In genomic region chr17:40520991-40521453, GRCh38 we compare ENCODE assay signal across 18 cellular contexts. TPM values are rescaled to one million over a fixed set of nuclear protein-coding genes. Genes with fewer than 3 reads are reported as not detected.
DNase-seq lines count a peak whose midpoint lies in the region; ATAC-seq, FAIRE-seq and TF ChIP-seq lines count a peak whose summit lies in the region.
"Had no signal": no experiment of that assay in that cellular context is flagged by ENCODE, and none has a peak within 500 bp of the region (broad histone marks: within the 10 kb centered on the region; RNA-seq: fewer than 3 reads in every experiment).

No MANE protein-coding gene starts in this region.

- peaks cover 11% of the 10 kb centered on the region for H3K27me3 Mint-ChIP-seq in GM23338 (ENCODE audit: insufficient read depth, low read depth, poor library complexity)
- no peaks in the 10 kb centered on the region for H3K27me3 Mint-ChIP-seq in MCF 10A (ENCODE audit: insufficient read depth, unreplicated experiment)

- peaks cover 5% of the 10 kb centered on the region; the same call in 1 of the 3 replicates for H3K36me3 Mint-ChIP-seq in GM23338 (ENCODE audit: low read depth)
- peaks cover 12% of the 10 kb centered on the region for H3K36me3 Mint-ChIP-seq in MCF 10A (ENCODE audit: insufficient read depth, unreplicated experiment)

- ATAC-seq in A549 (no peak), GM23338 (no peak), GM19455 (IDR thresholded peaks at IDR 0.05; ENCODE audit: unreplicated experiment) (no peak)
- ATAC-seq: left ventricle myocardium superior, natural killer cell had no signal

- no peak overlapping the region for H3K4ac ChIP-seq in neuronal stem cell (ENCODE audit: low read length)

- H2AFZ ChIP-seq in GM23338, result peak overlapping the region; percentile 78
- no peak overlapping the region for H2AFZ ChIP-seq in neuronal stem cell (ENCODE audit: low read length)

- H3K18ac ChIP-seq in neuronal stem cell (ENCODE audit: low read length), result peak overlapping the region; percentile 78

- H3K27ac Mint-ChIP-seq in GM23338 (no peak overlapping the region), MCF 10A (ENCODE audit: low read depth, unreplicated experiment) (peak overlapping the region; percentile 99)
- H3K27ac Mint-ChIP-seq: natural killer cell had no signal

- intact Hi-C loops in MCF 10A (cut with micrococcal nuclease), result loop anchor here (1.0 kb wide), 2 partner anchors 11 to 22 kb away; no protein-coding TSS in a partner anchor

- BruUV-seq in MCF 10A (replicated peaks; lab: Mats Ljungman, UMichigan), result no TSS peak

- H2BK12ac ChIP-seq in neuronal stem cell (ENCODE audit: low read length), result peak overlapping the region; percentile 85

- H3F3A ChIP-seq in GM23338 (replicated peaks; ENCODE audit: low read depth), result no peaks in the 10 kb centered on the region

- DNase-seq in A549 (ENCODE audit: low read depth in 1 of 2, low spot score in 1 of 2), result no peak
- no peak for DNase-seq in GM23338 (ENCODE audit: low spot score)
- no peak for DNase-seq in MCF 10A (ENCODE audit: unreplicated experiment)
- DNase-seq in neuronal stem cell (ENCODE audit: low spot score), result no peak
- no peak for DNase-seq in NCI-H345 treated with DMSO at 0.1 percent for 48 hours (lab: John Stamatoyannopoulos, UW; ENCODE audit: unreplicated experiment)
- no peak for DNase-seq in urothelium cell line (ENCODE audit: low spot score)
- no peak for DNase-seq in EL
- DNase-seq: activated CD4-positive, alpha-beta T cell treated with anti-CD3 and anti-CD28 coated beads, Interleukin-2, amount 50 U/mL, for 4 hours; activated gamma-delta T cell; DMS53; left ventricle myocardium superior; natural killer cell; NCI-H1694 treated with DMSO at 0.1 percent for 48 hours; retina; stimulated activated naive CD4-positive, alpha-beta T cell had no signal

- H3K14ac ChIP-seq in neuronal stem cell (ENCODE audit: low read length), result peak overlapping the region; percentile 84

- FAIRE-seq in A549 (lab: Jason Lieb, UNC), result no peak
- FAIRE-seq in urothelium cell line (lab: Jason Lieb, UNC), result no peak

- no peak overlapping the region for H2BK120ac ChIP-seq in neuronal stem cell (ENCODE audit: low read depth, low read length)

- peak overlapping the region; percentile 46 for H2BK15ac ChIP-seq in neuronal stem cell (ENCODE audit: low read length)

- peak overlapping the region; percentile 48 for H3K4me2 ChIP-seq in A549
- no peak overlapping the region for H3K4me2 ChIP-seq in GM23338
- peak overlapping the region; percentile 3 for H3K4me2 ChIP-seq in neuronal stem cell (ENCODE audit: insufficient read depth, low read length, poor library complexity, severe bottlenecking)

- TF ChIP-seq POLR2A in A549 (IDR thresholded peaks at IDR 0.05; ENCODE audit: low read length), result no peak

- no peaks in the 10 kb centered on the region for H3K79me2 ChIP-seq in GM23338 (replicated peaks; ENCODE audit: insufficient read depth)

- H3K4me3 Mint-ChIP-seq in GM23338 (no peak overlapping the region), MCF 10A (ENCODE audit: unreplicated experiment) (peak overlapping the region; percentile 62)
- H3K4me3 Mint-ChIP-seq: natural killer cell had no signal

- TF ChIP-seq CTCF in A549 (IDR thresholded peaks at IDR 0.05) (no peak), GM23338 (conservative IDR thresholded peaks at IDR 0.05; ENCODE audit: low read depth in 2 of 2) (no peak), MCF 10A (IDR thresholded peaks at IDR 0.05; ENCODE audit: unreplicated experiment) (no peak)

- WGBS in A549 (ENCODE audit: missing lambda C conversion rate), result 80% methylated on average over 14 of the region's 14 CpGs
- no CpG with 5 or more reads among the region's 14 CpGs for WGBS in neuronal stem cell (ENCODE audit: extremely low coverage in 2 of 2, insufficient read length in 2 of 2, insufficient replicate concordance in 1 of 2), 2 donors

- H3K36me3 ChIP-seq in GM23338 (ENCODE audit: insufficient read depth), result no peaks in the 10 kb centered on the region
- no peaks in the 10 kb centered on the region for H3K36me3 ChIP-seq in neuronal stem cell (replicated peaks in 1 of 2; ENCODE audit: control insufficient read depth in 2 of 2, insufficient read depth in 2 of 2, low read length in 2 of 2)

- no peaks in the 10 kb centered on the region for H4K20me1 ChIP-seq in GM23338 (replicated peaks; ENCODE audit: insufficient read depth)

- peak overlapping the region; percentile 26 for H4K8ac ChIP-seq in neuronal stem cell (ENCODE audit: low read depth, low read length)

- no peak for TF ChIP-seq EP300 in A549 (IDR thresholded peaks at IDR 0.05)

- no peak overlapping the region for H3K23ac ChIP-seq in neuronal stem cell (ENCODE audit: low read depth, low read length, poor library complexity)

- peaks cover 10% of the 10 kb centered on the region for H3K4me1 Mint-ChIP-seq in GM23338
- peaks cover 68% of the 10 kb centered on the region for H3K4me1 Mint-ChIP-seq in MCF 10A (ENCODE audit: insufficient read depth, unreplicated experiment)

- no peaks in the 10 kb centered on the region for H3K9me2 ChIP-seq in GM23338 (ENCODE audit: insufficient read depth)

- POLR2A ChIA-PET in A549 (lab: Yijun Ruan, JAX) (interaction anchor here (0.6 to 1.5 kb wide), 8 partner anchors 22 to 58 kb away, joined by 3 to 5 read pairs (median 4); no protein-coding TSS in a partner anchor), MCF 10A (lab: Yijun Ruan, JAX) (interaction anchor here (0.6 to 15.6 kb wide), 10 partner anchors 9 to 1103 kb away, joined by 3 to 614 read pairs (median 46); partner anchors contain the start of genes KRT17 and TNS4)

- H3K79me1 ChIP-seq in neuronal stem cell (ENCODE audit: low read depth, low read length), result no peaks in the 10 kb centered on the region

- no peak overlapping the region for H3K4me3 ChIP-seq in A549
- H3K4me3 ChIP-seq in GM23338, result no peak overlapping the region
- no peak overlapping the region for H3K4me3 ChIP-seq in neuronal stem cell (ENCODE audit: low read length in 2 of 2)
- H3K4me3 ChIP-seq: dorsolateral prefrontal cortex had no signal

- CTCF ChIA-PET in A549 (lab: Yijun Ruan, JAX) (interaction anchor here (0.7 to 36.6 kb wide), 11 partner anchors 13 to 66 kb away, joined by 3 to 1144 read pairs (median 11); partner anchors contain the start of genes CCR7 and IGFBP4), MCF 10A (lab: Yijun Ruan, JAX) (interaction anchor here (0.9 to 4.7 kb wide), 4 partner anchors 13 to 26 kb away, joined by 3 to 34 read pairs (median 5); no protein-coding TSS in a partner anchor)

- peak overlapping the region; percentile 64 for H2AK5ac ChIP-seq in neuronal stem cell (ENCODE audit: low read depth, low read length)

- peaks cover 76% of the 10 kb centered on the region for H3K4me1 ChIP-seq in A549
- peaks cover 5% of the 10 kb centered on the region; the same call in 1 of the 2 replicates for H3K4me1 ChIP-seq in GM23338 (ENCODE audit: insufficient read depth)
- H3K4me1 ChIP-seq in neuronal stem cell (ENCODE audit: control insufficient read depth in 2 of 2, insufficient read depth in 1 of 2, low read depth in 1 of 2, low read length in 2 of 2), result no peaks in the 10 kb centered on the region

- H3K9me3 Mint-ChIP-seq in GM23338, result peaks cover 14% of the 10 kb centered on the region
- peaks cover 7% of the 10 kb centered on the region for H3K9me3 Mint-ChIP-seq in MCF 10A (ENCODE audit: unreplicated experiment)

- no peak overlapping the region for H4K91ac ChIP-seq in neuronal stem cell (ENCODE audit: low read depth, low read length, poor library complexity)

- H3K9me3 ChIP-seq in A549 (peaks cover 30% of the 10 kb centered on the region), neuronal stem cell (replicated peaks in 1 of 2; ENCODE audit: control insufficient read depth in 2 of 2, insufficient read depth in 1 of 2, low read depth in 1 of 2, low read length in 2 of 2) (peaks cover 1 to 10% of the 10 kb centered on the region in 2 donors)

- no peak for TF ChIP-seq RAD21 in A549 (conservative IDR thresholded peaks at IDR 0.05 in 1 of 2, IDR thresholded peaks at IDR 0.05 in 1 of 2)

- H3K27ac ChIP-seq in A549 (peak overlapping the region; percentile 97 to 99), GM23338 (ENCODE audit: low read depth) (no peak overlapping the region), neuronal stem cell (replicated peaks; ENCODE audit: low read length) (no peak overlapping the region)
- H3K27ac ChIP-seq: dorsolateral prefrontal cortex, HL-60 had no signal

- H3K9ac ChIP-seq in neuronal stem cell (ENCODE audit: low read depth, low read length, poor library complexity), result peak overlapping the region; percentile 54

- H2BK5ac ChIP-seq in neuronal stem cell (ENCODE audit: low read length), result no peak overlapping the region

- H3K27me3 ChIP-seq in GM23338 (ENCODE audit: insufficient read depth) (no peaks in the 10 kb centered on the region), neuronal stem cell (ENCODE audit: control insufficient read depth in 3 of 3, insufficient read depth in 3 of 3, low read depth in 1 of 3, low read length in 3 of 3) (peaks cover 0 to 22% (median 0%) of the 10 kb centered on the region in 3 experiments)

TF ChIP-seq in A549, 52 proteins besides CTCF, POLR2A, EP300 and RAD21 (continues in another document):
- TF ChIP-seq HEYL (CRISPR knock-in tag; IDR thresholded peaks at IDR 0.05) (no peak), HOXA7 (CRISPR knock-in tag; IDR thresholded peaks at IDR 0.05) (peak; percentile 51; the same call in 1 of the 2 replicates)

TF ChIP-seq in GM23338, 12 proteins besides CTCF, POLR2A, EP300 and RAD21 (continues in another document):
- TF ChIP-seq CREB1 (CRISPR knock-in tag; IDR thresholded peaks at IDR 0.05; ENCODE audit: low read depth) (no peak), POLR2AphosphoS5 (IDR thresholded peaks at IDR 0.05; ENCODE audit: low read depth) (no peak)

RNA-seq across cellular contexts. Expression of gene TNS4, which starts 19.6 kb away (rescaled TPM):
- polyA plus RNA-seq in A549 (2011; rRNA removed) (24.2 and 45.9 TPM in 2 replicates), A549 (2017; fragmentation: RNase III; extraction: RNeasy Plus Mini Kit Qiagen cat#74134 plus additional on column Dnase treatment) (61.6 to 75.9 TPM (median 73.5 TPM) in 3 replicates), GM23338 (2016; fragmentation: Nextera tagmentation; extraction: Ambion mirVana) (0.31 and 0.64 TPM in 2 replicates)
- polyA plus RNA-seq in A549 (2012; cell fraction: cytosol; rRNA removed), result 18.0 and 30.2 TPM in 2 replicates
- polyA plus RNA-seq in A549 (2012; cell fraction: nucleus; rRNA removed), result 83.8 and 125 TPM in 2 replicates
- polyA minus RNA-seq in A549 (2011; rRNA and poly(A)+ RNA removed), result 62.8 and 79.7 TPM in 2 replicates
- total RNA-seq in GM23338 (2014; rRNA removed; shearing (Covaris generic)), result 0.08 and 4.9 TPM in 2 replicates
- total RNA-seq in MCF 10A (2022), result 387 and 522 TPM in 2 replicates
- polyA plus RNA-seq in neuronal stem cell (2013, experiment 1 of 2), result not detected
- polyA plus RNA-seq in neuronal stem cell (2013, experiment 2 of 2), result not detected
- total RNA-seq: dorsolateral prefrontal cortex, left ventricle myocardium superior had no signal

RNA-seq across cellular contexts. Expression of gene CCR7, which starts 44.2 kb away (rescaled TPM):
- 1.4 and 1.9 TPM in 2 replicates for polyA plus RNA-seq in A549 (2011; rRNA removed)
- polyA plus RNA-seq in A549 (2012; cell fraction: cytosol; rRNA removed), result 0.79 and 1.5 TPM in 2 replicates
- polyA plus RNA-seq in A549 (2012; cell fraction: nucleus; rRNA removed), result 3.0 and 3.2 TPM in 2 replicates
- 0.72 to 0.84 TPM (median 0.76 TPM) in 3 replicates for polyA plus RNA-seq in A549 (2017; fragmentation: RNase III; extraction: RNeasy Plus Mini Kit Qiagen cat#74134 plus additional on column Dnase treatment)
- polyA minus RNA-seq in A549 (2011; rRNA and poly(A)+ RNA removed), result 1.7 and 3.3 TPM in 2 replicates
- 0.59 TPM in 1 of 2 replicates, not detected in the other for total RNA-seq in GM23338 (2014; rRNA removed; shearing (Covaris generic))
- polyA plus RNA-seq in GM23338 (2016; fragmentation: Nextera tagmentation; extraction: Ambion mirVana), result 0.37 and 0.75 TPM in 2 replicates
- total RNA-seq in MCF 10A (2022), result not detected in 2 replicates
- 0.10 TPM for polyA plus RNA-seq in neuronal stem cell (2013, experiment 1 of 2)
- 0.06 TPM for polyA plus RNA-seq in neuronal stem cell (2013, experiment 2 of 2)

Comparison
In these comparisons a context has a peak if more than half of its experiments do, and no peak if none do; other contexts are left out.
1. H3K27ac ChIP-seq: peak in A549 (2 of 2); none in GM23338 (single experiment) and neuronal stem cell (single experiment).
2. RNA of gene TNS4, which starts 19.6 kb away (total RNA-seq): 387 to 522 TPM in MCF 10A; 0.08 to 4.9 TPM in GM23338; every median in the first group is over 10 times any median in the second.